24 cellular contexts compared by ENCODE assay signal in the genomic region with DNA sequence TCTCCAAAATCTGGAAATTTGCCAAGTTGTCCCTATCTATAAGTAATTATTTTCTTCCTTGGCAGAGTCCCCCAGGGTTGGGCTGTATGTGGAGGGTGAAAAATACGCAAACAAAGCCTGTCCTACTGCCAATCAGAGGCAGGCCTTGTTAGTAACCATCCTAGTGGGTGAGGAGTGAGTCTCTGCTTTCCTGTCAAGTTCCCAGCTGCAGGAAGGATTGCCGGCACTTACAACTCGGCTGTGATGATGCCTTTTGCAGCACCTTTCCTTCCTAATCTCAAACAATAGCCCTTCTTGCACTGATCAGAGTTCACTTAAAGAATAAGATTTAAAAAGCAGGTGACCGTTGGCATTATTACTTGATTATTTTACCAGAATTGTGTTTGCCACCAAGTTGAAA. TPM values are rescaled to one million over a fixed set of nuclear protein-coding genes. Genes with fewer than 3 reads are reported as not detected.
DNase-seq lines count a peak whose midpoint lies in the region; ATAC-seq, FAIRE-seq and TF ChIP-seq lines count a peak whose summit lies in the region.
"Had no signal": no experiment of that assay in that cellular context is flagged by ENCODE, and none has a peak within 500 bp of the region (broad histone marks: within the 10 kb centered on the region; RNA-seq: fewer than 3 reads in every experiment).

No MANE protein-coding gene starts in this region.

- peak overlapping the region in 7 of 11 experiments; percentile 12 to 70 (median 59); a peak in 8 of 22 replicates for H3K9ac ChIP-seq in BLaER1 treated with 17β-estradiol and CSF1 and Interleukin-3, amounts not matched to agents 10 nM and 100 nM

- no peaks in the 10 kb centered on the region for H3K36me3 ChIP-seq in BLaER1 treated with 17β-estradiol and CSF1 and Interleukin-3, amounts not matched to agents 10 nM and 100 nM
- H3K36me3 ChIP-seq in OCI-LY7 (ENCODE audit: insufficient read depth, low read length) (no peaks in the 10 kb centered on the region), testis (ENCODE audit: low read depth, missing control alignments) (no peaks in the 10 kb centered on the region)
- H3K36me3 ChIP-seq: HAP-1 had no signal

- no peaks in the 10 kb centered on the region for H3K27me3 ChIP-seq in BLaER1 treated with 17β-estradiol and CSF1 and Interleukin-3, amounts not matched to agents 10 nM and 100 nM
- H3K27me3 ChIP-seq in testis, result no peaks in the 10 kb centered on the region

- no peak for ATAC-seq in stimulated activated memory B cell treated with anti-CD40 and anti-IgM and Interleukin-4, amounts not matched to agents 10 μg/mL and 1 μg/mL and 100 μg/mL, for 72 hours
- no peak for ATAC-seq in HG03097 (IDR thresholded peaks at IDR 0.05; ENCODE audit: low FRiP score, unreplicated experiment)
- ATAC-seq: T-cell had no signal

- CTCF ChIA-PET in OCI-LY7 (lab: Charles Lee; ENCODE audit: unreplicated experiment), result no interaction called here

- peaks cover 13% of the 10 kb centered on the region for H3K36me3 Mint-ChIP-seq in stimulated activated memory B cell treated with anti-CD40 and anti-IgM and Interleukin-4, amounts not matched to agents 10 μg/mL and 1 μg/mL and 100 μg/mL, for 72 hours
- H3K36me3 Mint-ChIP-seq: CD14-positive monocyte, T-cell had no signal

- no peak for TF ChIP-seq POLR2A in GM12892 (IDR thresholded peaks at IDR 0.05; ENCODE audit: low read depth, low read length)
- TF ChIP-seq POLR2A in testis (IDR thresholded peaks at IDR 0.05), result no peak

- H3K9me3 ChIP-seq in BLaER1 treated with 17β-estradiol and CSF1 and Interleukin-3, amounts not matched to agents 10 nM and 100 nM (replicated peaks in 1 of 11), result peaks cover 5 to 33% (median 14%) of the 10 kb centered on the region in 11 experiments; a peak in 19 of 22 replicates
- H3K9me3 ChIP-seq in OCI-LY7 (ENCODE audit: low read length) (no peaks in the 10 kb centered on the region), testis (no peaks in the 10 kb centered on the region)
- H3K9me3 ChIP-seq: HAP-1 had no signal

- POLR2A ChIA-PET in OCI-LY7 (lab: Charles Lee), result interaction anchor here (1.4 kb wide), 1 partner anchor 20 kb away, joined by 4 read pairs; no protein-coding TSS in a partner anchor

- no TSS peak for BruUV-seq in OCI-LY7 (replicated peaks; lab: Mats Ljungman, UMichigan)

- peak overlapping the region; percentile 15; the same call in 1 of the 2 replicates for H2AFZ ChIP-seq in OCI-LY7 (ENCODE audit: low read length)

- peaks cover 63% of the 10 kb centered on the region for H3K4me1 Mint-ChIP-seq in stimulated activated memory B cell treated with anti-CD40 and anti-IgM and Interleukin-4, amounts not matched to agents 10 μg/mL and 1 μg/mL and 100 μg/mL, for 72 hours
- H3K4me1 Mint-ChIP-seq: T-cell had no signal

- peaks cover 28 to 63% (median 39%) of the 10 kb centered on the region in 10 experiments for H3K4me1 ChIP-seq in BLaER1 treated with 17β-estradiol and CSF1 and Interleukin-3, amounts not matched to agents 10 nM and 100 nM
- H3K4me1 ChIP-seq in OCI-LY7 (ENCODE audit: insufficient read depth, low read length, poor library complexity, severe bottlenecking) (peaks cover 20% of the 10 kb centered on the region), testis (no peaks in the 10 kb centered on the region)
- H3K4me1 ChIP-seq: HAP-1 had no signal

- FAIRE-seq in GM12892 (lab: Jason Lieb, UNC), result peak; percentile 24

- H3K4me3 ChIP-seq in BLaER1 treated with 17β-estradiol and CSF1 and Interleukin-3, amounts not matched to agents 10 nM and 100 nM, result no peak overlapping the region
- H3K4me3 ChIP-seq in OCI-LY7 (ENCODE audit: low read depth, low read length, poor library complexity, severe bottlenecking) (no peak overlapping the region), coronary artery (no peak overlapping the region), testis (no peak overlapping the region)
- H3K4me3 ChIP-seq: HAP-1 had no signal

- no peak for TF ChIP-seq CTCF in OCI-LY7 (conservative IDR thresholded peaks at IDR 0.05; ENCODE audit: low read length)
- TF ChIP-seq CTCF in coronary artery (IDR thresholded peaks at IDR 0.05), result no peak
- TF ChIP-seq CTCF in testis (IDR thresholded peaks at IDR 0.05), result no peak

- H3K27ac Mint-ChIP-seq in stimulated activated memory B cell treated with anti-CD40 and anti-IgM and Interleukin-4, amounts not matched to agents 10 μg/mL and 1 μg/mL and 100 μg/mL, for 72 hours, result peak overlapping the region; percentile 97
- H3K27ac Mint-ChIP-seq: HFFc6, T-cell had no signal

- H3K79me2 ChIP-seq in OCI-LY7 (ENCODE audit: insufficient read depth, low read depth, low read length), result no peaks in the 10 kb centered on the region

- H4K20me1 ChIP-seq in BLaER1 treated with 17β-estradiol and CSF1 and Interleukin-3, amounts not matched to agents 10 nM and 100 nM, result no peaks in the 10 kb centered on the region
- H4K20me1 ChIP-seq in OCI-LY7 (ENCODE audit: insufficient read depth, low read length), result no peaks in the 10 kb centered on the region

- H3K27ac ChIP-seq in BLaER1 treated with 17β-estradiol and CSF1 and Interleukin-3, amounts not matched to agents 10 nM and 100 nM, result peak overlapping the region; percentile 56 to 83 (median 75); a peak in 21 of 22 replicates
- no peak overlapping the region for H3K27ac ChIP-seq in OCI-LY7 (ENCODE audit: low read depth, low read length, poor library complexity, severe bottlenecking)
- H3K27ac ChIP-seq in coronary artery, result no peak overlapping the region
- H3K27ac ChIP-seq in testis, result no peak overlapping the region

- peaks cover 8% of the 10 kb centered on the region for H3K9me3 Mint-ChIP-seq in stimulated activated memory B cell treated with anti-CD40 and anti-IgM and Interleukin-4, amounts not matched to agents 10 μg/mL and 1 μg/mL and 100 μg/mL, for 72 hours
- H3K9me3 Mint-ChIP-seq: HFFc6, T-cell had no signal

- H3K27me3 Mint-ChIP-seq in stimulated activated memory B cell treated with anti-CD40 and anti-IgM and Interleukin-4, amounts not matched to agents 10 μg/mL and 1 μg/mL and 100 μg/mL, for 72 hours, result no peaks in the 10 kb centered on the region

- peak overlapping the region; percentile 70 to 88 (median 75) for H3K4me2 ChIP-seq in BLaER1 treated with 17β-estradiol and CSF1 and Interleukin-3, amounts not matched to agents 10 nM and 100 nM
- no peak overlapping the region; the same call in 1 of the 2 replicates for H3K4me2 ChIP-seq in OCI-LY7 (ENCODE audit: low read length)

- WGBS in testis, 2 donors, result 69 to 80% methylated on average over 4 of the region's 4 CpGs

- no peak for DNase-seq in GM12892 (ENCODE audit: insufficient read length)
- no peak for DNase-seq in OCI-LY7 (ENCODE audit: low spot score)
- no peak for DNase-seq in coronary artery (ENCODE audit: low spot score)
- DNase-seq in testis, result no peak
- DNase-seq: Calu3; DND-41; GOT3; HFFc6; KG1; MM.1S; NCI-H2029 treated with DMSO at 0.1 percent for 48 hours; NCI-H2171; NCI-H345; NCI-H524; NCI-H748 treated with DMSO at 0.1 percent for 48 hours; NK-92 treated with Interleukin-12 subunit alpha and Interleukin-12 subunit beta, amount 100 ng/mL, for 24 hours; RPMI8226; SHP77; T-cell had no signal

- no peaks in the 10 kb centered on the region for H3K9me2 ChIP-seq in OCI-LY7 (ENCODE audit: insufficient read depth, low read length)

- H3K4me3 Mint-ChIP-seq in stimulated activated memory B cell treated with anti-CD40 and anti-IgM and Interleukin-4, amounts not matched to agents 10 μg/mL and 1 μg/mL and 100 μg/mL, for 72 hours, result no peak overlapping the region
- H3K4me3 Mint-ChIP-seq: CD14-positive monocyte, HFFc6, T-cell had no signal

- intact Hi-C loops in OCI-LY7 (cut with micrococcal nuclease; ENCODE audit: unreplicated experiment), result no loop called here
- intact Hi-C loops in testis (cut with DNase I; ENCODE audit: low total_unique reads), result no loop called here

RNA-seq across cellular contexts. Expression of gene FGGY, which starts 31.3 kb away (rescaled TPM):
- 6.4 TPM for polyA plus RNA-seq in GM12892 (2012; ENCODE audit: missing spikeins)
- total RNA-seq in OCI-LY7 (2014; rRNA removed; shearing (Covaris generic)), result 0.18 and 0.63 TPM in 2 replicates
- total RNA-seq in OCI-LY7 (2022) (4.5 and 4.9 TPM in 2 replicates), testis (10 to 100 TPM; 32.3 to 32.8 TPM)
- 14.6 TPM for polyA plus RNA-seq in testis (ENCODE audit: insufficient read depth, low read depth, low replicate concordance)

Comparison
In these comparisons a context has a peak if more than half of its experiments do, and no peak if none do; other contexts are left out.
1. H3K27ac ChIP-seq: peak in BLaER1 treated with 17β-estradiol and CSF1 and Interleukin-3, amounts not matched to agents 10 nM and 100 nM (11 of 11); none in OCI-LY7 (single experiment), coronary artery (0 of 2) and testis (0 of 2).
2. RNA of gene FGGY, which starts 31.3 kb away (total RNA-seq): 32.3 to 32.8 TPM in testis; 0.18 to 4.9 TPM in OCI-LY7; every median in the first group is over 4 times any median in the second.